ENCODE assay signal across 5 cellular contexts in the genomic region with DNA sequence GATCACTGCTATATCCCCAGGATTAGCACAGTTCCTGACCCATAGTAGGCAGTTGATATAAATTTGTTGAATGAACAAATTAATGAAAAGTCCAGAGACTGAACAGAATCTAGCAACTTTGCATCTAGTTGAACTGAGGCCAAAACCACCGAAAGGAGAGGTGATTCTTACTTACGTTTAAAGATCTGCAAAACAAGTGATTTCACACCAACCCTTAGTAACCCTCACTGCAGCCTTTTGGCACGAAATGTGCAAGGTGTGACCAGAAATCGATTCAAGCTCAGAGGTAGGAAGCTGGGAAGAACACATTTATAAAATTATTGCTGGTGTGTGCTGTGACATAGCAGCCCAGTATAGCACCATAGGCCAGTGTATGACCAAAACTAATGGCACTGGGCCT.
"Had no signal": no experiment of that assay in that cellular context is flagged by ENCODE, and none has a peak within 500 bp of the region (broad histone marks: within the 10 kb centered on the region; RNA-seq: fewer than 3 reads in every experiment).

No MANE protein-coding gene starts in this region.

- DNase-seq: H9, HCEC 1CT, IMR-90 had no signal

- H3K4me3 ChIP-seq: GM23338, K562 had no signal

- H3K4me2 ChIP-seq: GM23338 had no signal

- ATAC-seq: GM23338, K562 had no signal
